Comparison of ENCODE assay signal across 17 cellular contexts in the genomic region with DNA sequence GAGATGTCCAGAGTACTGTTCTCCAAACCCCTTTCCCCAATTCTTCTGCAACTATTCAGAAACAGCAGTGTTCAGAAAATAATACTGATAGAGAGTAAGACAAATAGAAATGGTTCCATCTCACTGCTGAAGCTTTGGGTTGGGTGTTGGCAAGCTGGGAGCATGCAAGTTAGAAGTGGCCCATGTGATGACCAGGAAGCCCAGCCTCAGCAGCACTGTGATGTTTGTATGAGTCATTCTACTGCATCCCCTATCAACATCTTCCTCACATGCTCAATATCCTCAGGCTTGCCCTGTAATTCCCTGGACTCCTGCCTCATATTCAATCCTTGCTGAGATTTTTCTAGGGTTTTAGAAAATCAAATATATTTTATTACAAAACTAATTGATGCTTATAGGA.
DNase-seq lines count a peak whose midpoint lies in the region; ATAC-seq and TF ChIP-seq lines count a peak whose summit lies in the region.
"Had no signal": no experiment of that assay in that cellular context is flagged by ENCODE, and none has a peak within 500 bp of the region (broad histone marks: within the 10 kb centered on the region; RNA-seq: fewer than 3 reads in every experiment).

No MANE protein-coding gene starts in this region.

- CTCF ChIA-PET in activated naive CD4-positive, alpha-beta T cell treated with anti-CD3 and anti-CD28 coated beads for 36 hours (lab: Charles Lee) = no interaction called here

- H3K4me1 Mint-ChIP-seq in activated naive CD4-positive, alpha-beta T cell treated with anti-CD3 and anti-CD28 coated beads for 36 hours (ENCODE audit: low read depth) = peaks cover 2% of the 10 kb centered on the region

- H3K4me3 ChIP-seq in fibroblast of the aortic adventitia (ENCODE audit: low read depth, low read length) = no peak overlapping the region
- H3K4me3 ChIP-seq: cardiac muscle cell, esophagus muscularis mucosa, transverse colon had no signal

- ATAC-seq in GM18502 (IDR thresholded peaks at IDR 0.05; ENCODE audit: poor library complexity, unreplicated experiment) = peak; percentile 34
- ATAC-seq in GM21717 (IDR thresholded peaks at IDR 0.05; ENCODE audit: unreplicated experiment) = peak; percentile 31
- ATAC-seq in HG03432 (IDR thresholded peaks at IDR 0.05; ENCODE audit: unreplicated experiment) = peak; percentile 40
- ATAC-seq in HG03520 (IDR thresholded peaks at IDR 0.05; ENCODE audit: unreplicated experiment) = no peak
- ATAC-seq: naive thymus-derived CD8-positive, alpha-beta T cell had no signal

- intact Hi-C loops in activated naive CD4-positive, alpha-beta T cell treated with anti-CD3 and anti-CD28 coated beads for 36 hours (cut with micrococcal nuclease) = no loop called here

- no peaks in the 10 kb centered on the region for H3K27me3 Mint-ChIP-seq in activated naive CD4-positive, alpha-beta T cell treated with anti-CD3 and anti-CD28 coated beads for 36 hours (ENCODE audit: low read depth)
- H3K27me3 Mint-ChIP-seq: activated B cell treated with CpG ODN at 0.5 μM for 24 hours had no signal

- no peak for TF ChIP-seq CTCF in fibroblast of the aortic adventitia (IDR thresholded peaks at IDR 0.05; ENCODE audit: insufficient read depth, low read length)

- no peak overlapping the region for H3K4me3 Mint-ChIP-seq in activated naive CD4-positive, alpha-beta T cell treated with anti-CD3 and anti-CD28 coated beads for 36 hours
- H3K4me3 Mint-ChIP-seq: activated B cell treated with CpG ODN at 0.5 μM for 24 hours; activated T-helper 1 cell treated with anti-CD3 and anti-CD28 coated beads, Interleukin-12 subunit alpha, Interleukin-12 subunit beta, Interleukin-2, Interleukin-4 antibody, amounts not matched to agents 30 ng/mL and 10 ng/mL and 1 ng/mL, durations not matched to agents 14 hours and 24 hours and 36 hours; naive thymus-derived CD8-positive, alpha-beta T cell had no signal

- H3K9me3 Mint-ChIP-seq in activated naive CD4-positive, alpha-beta T cell treated with anti-CD3 and anti-CD28 coated beads for 36 hours = no peaks in the 10 kb centered on the region
- H3K9me3 Mint-ChIP-seq: activated B cell treated with CpG ODN at 0.5 μM for 24 hours; activated T-helper 1 cell treated with anti-CD3 and anti-CD28 coated beads, Interleukin-12 subunit alpha, Interleukin-12 subunit beta, Interleukin-2, Interleukin-4 antibody, amounts not matched to agents 30 ng/mL and 10 ng/mL and 1 ng/mL, durations not matched to agents 14 hours and 24 hours and 36 hours had no signal

- no peak overlapping the region for H3K27ac Mint-ChIP-seq in activated naive CD4-positive, alpha-beta T cell treated with anti-CD3 and anti-CD28 coated beads for 36 hours
- H3K27ac Mint-ChIP-seq: activated B cell treated with CpG ODN at 0.5 μM for 24 hours; activated T-helper 1 cell treated with anti-CD3 and anti-CD28 coated beads, Interleukin-12 subunit alpha, Interleukin-12 subunit beta, Interleukin-2, Interleukin-4 antibody, amounts not matched to agents 30 ng/mL and 10 ng/mL and 1 ng/mL, durations not matched to agents 14 hours and 24 hours and 36 hours; naive thymus-derived CD8-positive, alpha-beta T cell had no signal

- peak; percentile 22 for DNase-seq in fibroblast of the aortic adventitia (ENCODE audit: low read depth)
- DNase-seq in GM19240 (ENCODE audit: insufficient read length, low spot score) = no peak
- no peak for DNase-seq in NAMALWA (ENCODE audit: low spot score)
- DNase-seq in activated naive CD4-positive, alpha-beta T cell treated with anti-CD3 and anti-CD28 coated beads for 36 hours = no peak
- DNase-seq: activated B cell treated with CpG ODN at 0.5 μM for 24 hours; islet precursor cell; naive thymus-derived CD8-positive, alpha-beta T cell; NCI-H526 treated with DMSO at 0.1 percent for 48 hours; SHP77 treated with DMSO at 0.1 percent for 48 hours; transverse colon had no signal

- H3K36me3 Mint-ChIP-seq in activated naive CD4-positive, alpha-beta T cell treated with anti-CD3 and anti-CD28 coated beads for 36 hours (ENCODE audit: low read depth) = no peaks in the 10 kb centered on the region
- H3K36me3 Mint-ChIP-seq: naive thymus-derived CD8-positive, alpha-beta T cell had no signal
